Comparison of ENCODE assay signal across 8 cellular contexts in the genomic region with DNA sequence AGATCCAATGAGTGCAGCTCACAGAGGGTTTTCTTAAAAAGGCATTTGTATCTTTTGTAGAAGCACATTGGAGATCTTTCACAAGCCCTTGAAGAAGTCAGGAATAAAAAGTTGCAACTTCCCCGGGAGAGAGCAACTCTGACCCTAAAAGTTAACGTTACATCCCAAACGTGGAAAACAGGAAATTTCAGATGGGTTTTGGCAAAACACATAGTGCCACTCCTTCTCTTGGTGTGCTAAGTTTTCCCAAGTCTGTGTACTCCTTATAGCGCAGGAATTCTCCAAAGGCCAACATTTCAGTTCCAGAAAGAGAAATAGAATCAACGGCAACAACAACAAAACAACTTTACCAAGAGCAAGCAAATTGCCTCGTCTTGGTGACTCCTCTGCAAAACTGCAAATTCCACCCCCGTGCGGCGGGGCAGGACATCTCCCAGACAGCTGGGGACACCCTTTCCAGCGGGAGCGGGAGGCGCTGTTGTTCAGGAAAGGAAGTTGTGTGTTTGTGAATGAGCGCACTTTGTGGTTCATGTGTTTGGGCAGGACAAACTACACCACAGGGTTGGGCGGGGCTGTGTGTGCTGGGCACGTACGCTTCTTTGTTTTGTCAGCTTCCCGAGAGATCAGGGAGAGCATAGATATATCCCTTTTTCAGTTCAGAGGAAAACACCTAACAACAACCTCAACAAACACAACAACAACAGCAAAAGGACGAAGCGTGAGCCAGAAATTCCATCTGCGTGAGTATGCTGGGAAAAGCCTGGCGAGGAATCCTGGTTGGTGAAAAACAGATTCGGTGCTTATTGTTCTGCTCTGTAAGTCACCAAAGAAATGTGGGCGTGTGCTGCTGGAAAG.
DNase-seq lines count a peak whose midpoint lies in the region; ATAC-seq lines count a peak whose summit lies in the region.

No MANE protein-coding gene starts in this region.

- H3K9me3 Mint-ChIP-seq in activated CD8-positive, alpha-beta memory T cell treated with anti-CD3 and anti-CD28 coated beads, Interleukin-2, amount 10 ng/mL, durations not matched to agents 7 days and 5 days (ENCODE audit: low read depth) = no peaks in the 10 kb centered on the region
- no peaks in the 10 kb centered on the region for H3K9me3 Mint-ChIP-seq in activated CD8-positive, alpha-beta T cell treated with anti-CD3 and anti-CD28 coated beads, Interleukin-2, amount 10 ng/mL, durations not matched to agents 7 days and 5 days (ENCODE audit: insufficient read depth)

- POLR2A ChIA-PET in activated CD8-positive, alpha-beta T cell treated with anti-CD3 and anti-CD28 coated beads, Interleukin-2, amount 10 ng/mL, durations not matched to agents 7 days and 5 days (lab: Charles Lee) = no interaction called here

- peaks cover 2% of the 10 kb centered on the region for H3K27me3 Mint-ChIP-seq in activated CD8-positive, alpha-beta memory T cell treated with anti-CD3 and anti-CD28 coated beads, Interleukin-2, amount 10 ng/mL, durations not matched to agents 7 days and 5 days
- H3K27me3 Mint-ChIP-seq in activated CD8-positive, alpha-beta T cell treated with anti-CD3 and anti-CD28 coated beads, Interleukin-2, amount 10 ng/mL, durations not matched to agents 7 days and 5 days (ENCODE audit: low read depth) = peaks cover 10% of the 10 kb centered on the region

- H3K27ac Mint-ChIP-seq in activated CD8-positive, alpha-beta memory T cell treated with anti-CD3 and anti-CD28 coated beads, Interleukin-2, amount 10 ng/mL, durations not matched to agents 7 days and 5 days = no peak overlapping the region
- peak overlapping the region; percentile 47 for H3K27ac Mint-ChIP-seq in activated CD8-positive, alpha-beta T cell treated with anti-CD3 and anti-CD28 coated beads, Interleukin-2, amount 10 ng/mL, durations not matched to agents 7 days and 5 days

- H3K36me3 Mint-ChIP-seq in activated CD8-positive, alpha-beta memory T cell treated with anti-CD3 and anti-CD28 coated beads, Interleukin-2, amount 10 ng/mL, durations not matched to agents 7 days and 5 days = no peaks in the 10 kb centered on the region
- H3K36me3 Mint-ChIP-seq in activated CD8-positive, alpha-beta T cell treated with anti-CD3 and anti-CD28 coated beads, Interleukin-2, amount 10 ng/mL, durations not matched to agents 7 days and 5 days (ENCODE audit: low read depth) = no peaks in the 10 kb centered on the region

- CTCF ChIA-PET in activated CD8-positive, alpha-beta memory T cell treated with anti-CD3 and anti-CD28 coated beads, Interleukin-2, amount 10 ng/mL, durations not matched to agents 7 days and 5 days (lab: Charles Lee) = no interaction called here
- CTCF ChIA-PET in activated CD8-positive, alpha-beta T cell treated with anti-CD3 and anti-CD28 coated beads, Interleukin-2, amount 10 ng/mL, durations not matched to agents 7 days and 5 days (lab: Charles Lee) = no interaction called here

- ATAC-seq in activated CD8-positive, alpha-beta memory T cell treated with anti-CD3 and anti-CD28 coated beads, Interleukin-2, amount 10 ng/mL, durations not matched to agents 7 days and 5 days = no peak
- ATAC-seq in activated CD8-positive, alpha-beta T cell treated with anti-CD3 and anti-CD28 coated beads, Interleukin-2, amount 10 ng/mL, durations not matched to agents 7 days and 5 days = no peak
- peak; percentile 57 for ATAC-seq in Right ventricle myocardium inferior
- no peak for ATAC-seq in GM18870 (IDR thresholded peaks at IDR 0.05; ENCODE audit: unreplicated experiment)

- peak overlapping the region; percentile 14 for H3K4me3 Mint-ChIP-seq in activated CD8-positive, alpha-beta memory T cell treated with anti-CD3 and anti-CD28 coated beads, Interleukin-2, amount 10 ng/mL, durations not matched to agents 7 days and 5 days
- H3K4me3 Mint-ChIP-seq in activated CD8-positive, alpha-beta T cell treated with anti-CD3 and anti-CD28 coated beads, Interleukin-2, amount 10 ng/mL, durations not matched to agents 7 days and 5 days = peak overlapping the region; percentile 41

- H3K4me1 Mint-ChIP-seq in activated CD8-positive, alpha-beta memory T cell treated with anti-CD3 and anti-CD28 coated beads, Interleukin-2, amount 10 ng/mL, durations not matched to agents 7 days and 5 days = peaks cover 39% of the 10 kb centered on the region
- H3K4me1 Mint-ChIP-seq in activated CD8-positive, alpha-beta T cell treated with anti-CD3 and anti-CD28 coated beads, Interleukin-2, amount 10 ng/mL, durations not matched to agents 7 days and 5 days (ENCODE audit: low read depth) = peaks cover 43% of the 10 kb centered on the region

- intact Hi-C loops in Right ventricle myocardium inferior (cut with DNase I) = loop anchor here (5.0 kb wide), 3 partner anchors 70 to 1190 kb away; no protein-coding TSS in a partner anchor

- DNase-seq in activated CD8-positive, alpha-beta memory T cell treated with anti-CD3 and anti-CD28 coated beads, Interleukin-2, amount 10 ng/mL, durations not matched to agents 7 days and 5 days = no peak
- no peak for DNase-seq in activated CD8-positive, alpha-beta memory T cell treated with anti-CD3 and anti-CD28 coated beads, Interleukin-2, amount 50 U/mL, for 48 hours
- no peak for DNase-seq in activated CD8-positive, alpha-beta T cell treated with anti-CD3 and anti-CD28 coated beads, Interleukin-2, amount 10 ng/mL, durations not matched to agents 7 days and 5 days
- DNase-seq in Right ventricle myocardium inferior (ENCODE audit: missing footprints) (peak; percentile 87), renal cortical epithelial cell (ENCODE audit: low read depth) (peak; percentile 100), NCI-H1092 treated with DMSO at 0.1 percent for 48 hours (lab: John Stamatoyannopoulos, UW) (no peak)
- no peak for DNase-seq in stimulated activated CD4-positive, alpha-beta T cell treated with anti-CD3 and anti-CD28 coated beads, Interleukin-4, amount 100 ng/mL, for 1 hour

Comparison
In these comparisons a context has a peak if more than half of its experiments do, and no peak if none do; other contexts are left out.
1. DNase-seq: peak in Right ventricle myocardium inferior (single experiment) and renal cortical epithelial cell (single experiment); none in activated CD8-positive, alpha-beta memory T cell treated with anti-CD3 and anti-CD28 coated beads, Interleukin-2, amount 10 ng/mL, durations not matched to agents 7 days and 5 days (single experiment), activated CD8-positive, alpha-beta memory T cell treated with anti-CD3 and anti-CD28 coated beads, Interleukin-2, amount 50 U/mL, for 48 hours (single experiment), activated CD8-positive, alpha-beta T cell treated with anti-CD3 and anti-CD28 coated beads, Interleukin-2, amount 10 ng/mL, durations not matched to agents 7 days and 5 days (single experiment), NCI-H1092 treated with DMSO at 0.1 percent for 48 hours (single experiment) and stimulated activated CD4-positive, alpha-beta T cell treated with anti-CD3 and anti-CD28 coated beads, Interleukin-4, amount 100 ng/mL, for 1 hour (single experiment).